8 cellular contexts compared by ENCODE assay signal in genomic region chr16:20253825-20254224, GRCh38.
"Had no signal": no experiment of that assay in that cellular context is flagged by ENCODE, and none has a peak within 500 bp of the region (broad histone marks: within the 10 kb centered on the region; RNA-seq: fewer than 3 reads in every experiment).

No MANE protein-coding gene starts in this region.

- ATAC-seq: GM12878 had no signal

- H3K4me3 ChIP-seq: GM12878 had no signal

- FAIRE-seq: G401.6, GM12878, GM12891, GM12892, GM18507, GM19239 had no signal

- DNase-seq: GDM1, GF-D8 had no signal
